ENCODE assay signal across 18 cellular contexts in the genomic region with DNA sequence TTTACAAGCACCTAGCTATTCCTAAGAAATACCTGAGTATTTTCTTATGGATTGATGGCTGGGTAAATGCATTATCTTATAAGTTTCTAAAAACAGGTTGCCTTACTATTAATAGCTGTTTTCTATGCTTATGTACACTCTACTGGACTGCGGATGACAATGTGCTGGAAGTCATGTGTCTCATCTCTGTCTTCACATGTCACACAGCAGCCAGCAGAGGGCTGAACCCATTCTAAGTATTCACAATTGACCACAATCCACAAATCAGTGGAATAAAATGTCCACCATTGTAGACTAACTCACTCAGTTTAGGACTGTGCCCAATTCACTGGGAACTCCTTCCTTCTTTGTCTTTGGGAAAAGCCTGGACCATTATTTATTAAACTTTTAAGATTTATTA.
A peak's percentile ranks its signal among the peaks of the same experiment; 100 is the strongest.
DNase-seq lines count a peak whose midpoint lies in the region; ATAC-seq, FAIRE-seq and TF ChIP-seq lines count a peak whose summit lies in the region.
"Had no signal": no experiment of that assay in that cellular context is flagged by ENCODE, and none has a peak within 500 bp of the region (broad histone marks: within the 10 kb centered on the region; RNA-seq: fewer than 3 reads in every experiment).

No MANE protein-coding gene starts in this region.

- H2AFZ ChIP-seq in K562 (ENCODE audit: low read depth, low read length), result no peak overlapping the region
- no peak overlapping the region for H2AFZ ChIP-seq in neural progenitor cell (replicated peaks)

- H3K9me3 Mint-ChIP-seq in neural progenitor cell, result peaks cover 7% of the 10 kb centered on the region
- H3K9me3 Mint-ChIP-seq: CD4-positive, CD25-positive, alpha-beta regulatory T cell had no signal

- in situ Hi-C loops in K562 (cut with MboI), result no loop called here

- H4K20me1 ChIP-seq in K562 (replicated peaks; ENCODE audit: control insufficient read depth, insufficient read depth, low read length) (no peaks in the 10 kb centered on the region), neural progenitor cell (ENCODE audit: low read depth) (no peaks in the 10 kb centered on the region)

- DNase-seq in NAMALWA (ENCODE audit: low spot score), result peak; percentile 5
- DNase-seq in K562 (ENCODE audit: extremely low read depth in 1 of 4, low spot score in 3 of 4), result peak in 1 of 4 experiments; percentile 10
- DNase-seq in neural progenitor cell (ENCODE audit: low spot score), result no peak
- no peak for DNase-seq in MV-4-11 (lab: John Stamatoyannopoulos, UW)
- DNase-seq in activated CD8-positive, alpha-beta memory T cell treated with anti-CD3 and anti-CD28 coated beads, Interleukin-2, amount 50 U/mL, for 48 hours, result no peak
- no peak for DNase-seq in hypothalamus (lab: John Stamatoyannopoulos, UW)
- DNase-seq: AML-193; Calu3; CD4-positive, CD25-positive, alpha-beta regulatory T cell; DMS53; KBM-7; NCI-H1092; NCI-H146; NCI-H2081 treated with DMSO at 0.1 percent for 48 hours; NCI-H524; SHP77 treated with DMSO at 0.1 percent for 48 hours had no signal

- CTCF ChIA-PET in K562 (lab: Yijun Ruan, JAX; ENCODE audit: low intra/inter-chr PET ratio), result no interaction called here

- no peak; a peak in 1 of 4 replicates for TF ChIP-seq RAD21 in K562 (CRISPR knock-in tag; conservative IDR thresholded peaks at IDR 0.05 in 1 of 2, IDR thresholded peaks at IDR 0.05 in 1 of 2)

- POLR2A ChIA-PET in K562 (lab: Yijun Ruan, JAX), result no interaction called here

- BruUV-seq in K562 (replicated peaks; lab: Mats Ljungman, UMichigan), result no TSS peak

- peaks cover 0 to 2% of the 10 kb centered on the region in 2 experiments; a peak in 1 of 5 replicates for H3K27me3 ChIP-seq in K562 (ENCODE audit: control insufficient read depth in 2 of 2, insufficient read depth in 2 of 2, low read length in 2 of 2)
- H3K27me3 ChIP-seq in neural progenitor cell, result peaks cover 37% of the 10 kb centered on the region

- H3K27me3 Mint-ChIP-seq in neural progenitor cell (ENCODE audit: insufficient read depth, low read depth), result peaks cover 8% of the 10 kb centered on the region
- H3K27me3 Mint-ChIP-seq: CD4-positive, CD25-positive, alpha-beta regulatory T cell had no signal

- no peaks in the 10 kb centered on the region for H3K9me1 ChIP-seq in K562 (ENCODE audit: control insufficient read depth, insufficient read depth, low read length)

- H3K9ac ChIP-seq in K562 (ENCODE audit: insufficient read depth in 1 of 2, low read depth in 2 of 2, low read length in 2 of 2), result no peak overlapping the region
- H3K9ac ChIP-seq in neural progenitor cell, result no peak overlapping the region

- TF ChIP-seq EP300 in K562 (IDR thresholded peaks at IDR 0.05; ENCODE audit: low read length), result no peak

- H3K36me3 ChIP-seq in K562 (ENCODE audit: control insufficient read depth, insufficient read depth, low read length) (no peaks in the 10 kb centered on the region), neural progenitor cell (no peaks in the 10 kb centered on the region)
- H3K36me3 ChIP-seq: HAP-1 had no signal

- H3K4me3 ChIP-seq in K562 (no peak overlapping the region), neural progenitor cell (no peak overlapping the region)
- H3K4me3 ChIP-seq: HAP-1 had no signal

- H3K4me2 ChIP-seq in K562 (ENCODE audit: insufficient read depth, low read length), result no peak overlapping the region
- no peak overlapping the region for H3K4me2 ChIP-seq in neural progenitor cell

- no peaks in the 10 kb centered on the region for H3K4me1 ChIP-seq in K562 (replicated peaks in 1 of 2; ENCODE audit: control insufficient read depth in 2 of 2, insufficient read depth in 2 of 2, low read length in 2 of 2)
- H3K4me1 ChIP-seq in neural progenitor cell, result no peaks in the 10 kb centered on the region
- H3K4me1 ChIP-seq: HAP-1 had no signal

- TF ChIP-seq CTCF in K562 (IDR thresholded peaks at IDR 0.05 in 2 of 3, conservative IDR thresholded peaks at IDR 0.05 in 1 of 3; ENCODE audit: insufficient read depth in 2 of 3, low read depth in 1 of 3, low read length in 3 of 3), result 0 out of 6 replicates have a peak, but pooled peaks of 1 of the 3 experiments have one; percentile 26
- peak; percentile 26 for TF ChIP-seq CTCF in neural progenitor cell (IDR thresholded peaks at IDR 0.05)

- 11% methylated on average over 1 of the region's 1 CpG for WGBS in K562 (ENCODE audit: insufficient coverage, low coverage, missing lambda C conversion rate)

- intact Hi-C loops in K562 (cut with micrococcal nuclease), result no loop called here

- FAIRE-seq in K562 (lab: Jason Lieb, UNC), result peak; percentile 73

- H3K79me2 ChIP-seq in K562 (ENCODE audit: control insufficient read depth, insufficient read depth, low read length) (no peaks in the 10 kb centered on the region), neural progenitor cell (ENCODE audit: low read depth) (no peaks in the 10 kb centered on the region)

- no peak for TF ChIP-seq POLR2A in K562 (conservative IDR thresholded peaks at IDR 0.05)

- H3K27ac ChIP-seq in K562 (ENCODE audit: extremely low read depth, low read depth, low read length), result no peak overlapping the region
- H3K27ac ChIP-seq in neural progenitor cell, result no peak overlapping the region

- H3K4me3 Mint-ChIP-seq in neural progenitor cell, result no peak overlapping the region
- H3K4me3 Mint-ChIP-seq: CD4-positive, CD25-positive, alpha-beta regulatory T cell had no signal

- H3F3A ChIP-seq in neural progenitor cell (ENCODE audit: low read depth), result no peaks in the 10 kb centered on the region

- ATAC-seq in GM18868 (IDR thresholded peaks at IDR 0.05; ENCODE audit: unreplicated experiment) (peak; percentile 42), K562 (peak; percentile 59; the same call in 2 of the 3 replicates)

- H3K27ac Mint-ChIP-seq in neural progenitor cell, result no peak overlapping the region
- H3K27ac Mint-ChIP-seq: CD4-positive, CD25-positive, alpha-beta regulatory T cell had no signal

- H3K36me3 Mint-ChIP-seq in neural progenitor cell, result no peaks in the 10 kb centered on the region
- H3K36me3 Mint-ChIP-seq: CD4-positive, CD25-positive, alpha-beta regulatory T cell had no signal

- H3K4me1 Mint-ChIP-seq in neural progenitor cell, result no peaks in the 10 kb centered on the region
- H3K4me1 Mint-ChIP-seq: CD4-positive, CD25-positive, alpha-beta regulatory T cell had no signal

- no peaks in the 10 kb centered on the region for H3K9me3 ChIP-seq in K562 (replicated peaks; ENCODE audit: control insufficient read depth, insufficient read depth, low read depth, low read length)
- no peaks in the 10 kb centered on the region for H3K9me3 ChIP-seq in neural progenitor cell (ENCODE audit: low read depth)
- H3K9me3 ChIP-seq: HAP-1 had no signal

TF ChIP-seq in K562, 482 proteins besides CTCF, POLR2A, EP300 and RAD21:
- no peak for TF ChIP-seq POU5F1 (IDR thresholded peaks at IDR 0.05; ENCODE audit: borderline replicate concordance, low read depth, low read length, partially characterized antibody)
- TF ChIP-seq GATAD2B (IDR thresholded peaks at IDR 0.05; ENCODE audit: borderline replicate concordance), result no peak
- no peak for TF ChIP-seq HLTF (IDR thresholded peaks at IDR 0.05)
- TF ChIP-seq NEUROD1 (IDR thresholded peaks at IDR 0.05; ENCODE audit: borderline replicate concordance, low read depth, low read length, partially characterized antibody), result no peak
- no peak for TF ChIP-seq EP400 (IDR thresholded peaks at IDR 0.05)
- TF ChIP-seq PURB (CRISPR knock-in tag; IDR thresholded peaks at IDR 0.05; ENCODE audit: low read depth), result no peak
- TF ChIP-seq, protein P1, sequence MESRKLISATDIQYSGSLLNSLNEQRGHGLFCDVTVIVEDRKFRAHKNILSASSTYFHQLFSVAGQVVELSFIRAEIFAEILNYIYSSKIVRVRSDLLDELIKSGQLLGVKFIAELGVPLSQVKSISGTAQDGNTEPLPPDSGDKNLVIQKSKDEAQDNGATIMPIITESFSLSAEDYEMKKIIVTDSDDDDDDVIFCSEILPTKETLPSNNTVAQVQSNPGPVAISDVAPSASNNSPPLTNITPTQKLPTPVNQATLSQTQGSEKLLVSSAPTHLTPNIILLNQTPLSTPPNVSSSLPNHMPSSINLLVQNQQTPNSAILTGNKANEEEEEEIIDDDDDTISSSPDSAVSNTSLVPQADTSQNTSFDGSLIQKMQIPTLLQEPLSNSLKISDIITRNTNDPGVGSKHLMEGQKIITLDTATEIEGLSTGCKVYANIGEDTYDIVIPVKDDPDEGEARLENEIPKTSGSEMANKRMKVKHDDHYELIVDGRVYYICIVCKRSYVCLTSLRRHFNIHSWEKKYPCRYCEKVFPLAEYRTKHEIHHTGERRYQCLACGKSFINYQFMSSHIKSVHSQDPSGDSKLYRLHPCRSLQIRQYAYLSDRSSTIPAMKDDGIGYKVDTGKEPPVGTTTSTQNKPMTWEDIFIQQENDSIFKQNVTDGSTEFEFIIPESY (CRISPR knock-in tag; IDR thresholded peaks at IDR 0.05), result no peak
- no peak for TF ChIP-seq FOXA1 (IDR thresholded peaks at IDR 0.05; ENCODE audit: borderline replicate concordance)
- no peak for TF ChIP-seq TGIF2 (CRISPR knock-in tag; IDR thresholded peaks at IDR 0.05)
TF ChIP-seq in K562: peak in this region for 0.
